1 cellular context compared by ENCODE assay signal in genomic region chr4:176882201-176882600, GRCh38.
TF ChIP-seq lines count a peak whose summit lies in the region.

No MANE protein-coding gene starts in this region.

TF ChIP-seq in IMR-90, 13 proteins besides CTCF, POLR2A, EP300 and RAD21 (continued from another document):
- TF ChIP-seq MXI1 (IDR thresholded peaks at IDR 0.05; ENCODE audit: borderline replicate concordance, low read depth, low read length) (no peak), CEBPB (IDR thresholded peaks at IDR 0.05; ENCODE audit: low read depth, low read length) (no peak), MAFK (IDR thresholded peaks at IDR 0.05; ENCODE audit: low read depth, low read length) (no peak), SMC3 (IDR thresholded peaks at IDR 0.05; ENCODE audit: low read depth, low read length) (no peak), RFX5 (IDR thresholded peaks at IDR 0.05; ENCODE audit: low read depth, low read length) (no peak), CHD1 (IDR thresholded peaks at IDR 0.05; ENCODE audit: low read depth, low read length) (no peak), RCOR1 (IDR thresholded peaks at IDR 0.05; ENCODE audit: insufficient replicate concordance, low read length) (no peak)
